In the genomic region with DNA sequence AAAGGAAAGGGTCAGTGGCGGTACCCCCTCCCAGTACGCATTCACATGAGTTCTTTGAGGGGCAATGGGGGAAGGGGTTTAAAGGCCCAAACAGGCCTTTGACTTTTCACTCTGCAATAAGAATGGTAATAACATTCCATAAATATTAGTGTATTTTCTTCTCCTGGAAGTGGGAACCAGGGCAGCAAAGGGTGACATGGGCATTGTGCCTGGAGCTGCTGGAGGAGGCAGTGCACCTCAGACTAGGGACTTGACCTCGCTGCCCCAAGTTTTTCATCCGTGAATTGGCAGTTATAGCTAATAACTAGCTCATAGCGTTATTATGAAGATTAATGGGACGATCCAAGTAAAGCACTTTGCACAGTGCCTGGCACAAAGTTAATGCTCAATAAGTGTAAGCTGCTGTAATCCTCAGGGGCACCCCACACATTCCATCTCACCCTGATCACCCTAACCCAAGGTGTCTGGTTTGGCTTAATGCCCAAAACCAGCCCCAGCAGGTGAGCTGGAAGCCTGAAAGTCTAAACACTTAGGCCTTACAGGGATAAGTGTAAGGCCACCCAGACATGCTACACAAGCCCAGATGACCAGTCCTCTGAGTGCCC, we compare ENCODE assay signal across 21 cellular contexts. TPM values are rescaled to one million over a fixed set of nuclear protein-coding genes. Genes with fewer than 3 reads are reported as not detected.
DNase-seq lines count a peak whose midpoint lies in the region; ATAC-seq, FAIRE-seq and TF ChIP-seq lines count a peak whose summit lies in the region.
"Had no signal": no experiment of that assay in that cellular context is flagged by ENCODE, and none has a peak within 500 bp of the region (broad histone marks: within the 10 kb centered on the region; RNA-seq: fewer than 3 reads in every experiment).

No MANE protein-coding gene starts in this region.

- no peak for TF ChIP-seq POLR2A in H1 (IDR thresholded peaks at IDR 0.05; ENCODE audit: control extremely low read depth in 1 of 2, low read depth in 2 of 2, low read length in 2 of 2)

- no peak for TF ChIP-seq CTCF in H1 (IDR thresholded peaks at IDR 0.05; ENCODE audit: control extremely low read depth in 1 of 3, insufficient read depth in 1 of 3, low read depth in 1 of 3, low read length in 3 of 3)
- no peak for TF ChIP-seq CTCF in psoas muscle (IDR thresholded peaks at IDR 0.05)

- 0 out of 2 replicates have a peak overlapping the region, but pooled peaks have one; percentile 16 for H2AK5ac ChIP-seq in H1 (ENCODE audit: low read depth, low read length)

- H3K79me2 ChIP-seq in H1 (ENCODE audit: control insufficient read depth in 1 of 2, insufficient read depth in 2 of 2, low read length in 2 of 2), result no peaks in the 10 kb centered on the region

- H3K56ac ChIP-seq in H1 (replicated peaks; ENCODE audit: insufficient read length, low read depth, low read length), result no peak overlapping the region

- no peak overlapping the region for H4K8ac ChIP-seq in H1 (ENCODE audit: extremely low read depth, insufficient read depth, low read length)

- H3K4me2 ChIP-seq in H1 (ENCODE audit: insufficient read depth in 1 of 2, low read depth in 2 of 2, low read length in 2 of 2), result no peak overlapping the region

- no peak overlapping the region for H2BK15ac ChIP-seq in H1 (ENCODE audit: low read length)

- H3K4me3 ChIP-seq in H1 (ENCODE audit: extremely low read depth in 1 of 4, insufficient read depth in 2 of 4, low read depth in 3 of 4, low read length in 4 of 4), result no peak overlapping the region
- H3K4me3 ChIP-seq in psoas muscle, result no peak overlapping the region
- H3K4me3 ChIP-seq: ascending aorta, heart left ventricle, left ventricle myocardium inferior, transverse colon had no signal

- peaks cover 2 to 9% of the 10 kb centered on the region in 2 experiments for H4K20me1 ChIP-seq in H1 (replicated peaks in 1 of 2; ENCODE audit: control insufficient read depth in 1 of 2, insufficient read depth in 2 of 2, low read length in 2 of 2)

- no peak overlapping the region for H2BK20ac ChIP-seq in H1 (ENCODE audit: low read length)

- H3K9me3 ChIP-seq in H1 (ENCODE audit: insufficient read depth in 2 of 2, low read depth in 1 of 2, low read length in 1 of 2), result no peaks in the 10 kb centered on the region
- H3K9me3 ChIP-seq in psoas muscle, result no peaks in the 10 kb centered on the region
- H3K9me3 ChIP-seq: ascending aorta, heart left ventricle, left ventricle myocardium inferior, transverse colon had no signal

- H3K27ac ChIP-seq in H1 (ENCODE audit: low read depth, low read length), result no peak overlapping the region
- H3K27ac ChIP-seq in psoas muscle, result no peak overlapping the region
- H3K27ac ChIP-seq: ascending aorta, heart left ventricle, left ventricle myocardium inferior, transverse colon had no signal

- H4K5ac ChIP-seq in H1 (ENCODE audit: insufficient read length, low read depth, low read length), result no peak overlapping the region

- H3K23me2 ChIP-seq in H1 (ENCODE audit: low read depth, low read length), result peaks cover 9% of the 10 kb centered on the region; the same call in 1 of the 2 replicates

- H3K18ac ChIP-seq in H1 (ENCODE audit: extremely low read depth, low read length), result no peak overlapping the region

- H2BK5ac ChIP-seq in H1 (ENCODE audit: low read depth, low read length), result no peak overlapping the region

- H2BK120ac ChIP-seq in H1 (replicated peaks; ENCODE audit: low read depth, low read length), result no peak overlapping the region

- H3K4me1 ChIP-seq in H1 (replicated peaks in 1 of 4; ENCODE audit: control insufficient read depth in 3 of 4, insufficient read depth in 4 of 4, low read length in 3 of 4) (peaks cover 0 to 19% (median 8%) of the 10 kb centered on the region in 4 experiments; a peak in 5 of 7 replicates), psoas muscle (peaks cover 6% of the 10 kb centered on the region)

- TF ChIP-seq RAD21 in H1 (IDR thresholded peaks at IDR 0.05 in 1 of 2, conservative IDR thresholded peaks at IDR 0.05 in 1 of 2; ENCODE audit: low read depth in 2 of 2, low read length in 2 of 2), result no peak

- DNase-seq in EL (peak; percentile 45), M059J (ENCODE audit: low read depth) (peak; percentile 45), H1 (ENCODE audit: low read depth in 1 of 2, low spot score in 2 of 2) (no peak), posterior vena cava (ENCODE audit: low spot score) (peak; percentile 26), RCC 7860 (ENCODE audit: low spot score) (no peak), psoas muscle (no peak), NCI-H1092 treated with DMSO at 0.1 percent for 48 hours (lab: John Stamatoyannopoulos, UW) (no peak)
- DNase-seq in stimulated activated CD4-positive, alpha-beta T cell treated with anti-CD3 and anti-CD28 coated beads, Interleukin-12 subunit alpha, Interleukin-12 subunit beta, amount 100 ng/mL, for 4 hours, result no peak
- DNase-seq: activated CD4-positive, alpha-beta T cell treated with anti-CD3 and anti-CD28 coated beads for 48 hours; central memory CD4-positive, alpha-beta T cell; DMS79 treated with DMSO at 0.1 percent for 48 hours; H7; heart left ventricle; left ventricle myocardium inferior; NCI-H1694; NCI-H526 treated with DMSO at 0.1 percent for 48 hours; SHP77; stimulated activated CD4-positive, alpha-beta T cell treated with anti-CD3 and anti-CD28 coated beads, Interleukin-4, amount 100 ng/mL, for 4 hours; transverse colon had no signal

- peaks cover 48 to 59% (median 56%) of the 10 kb centered on the region in 4 experiments for H3K27me3 ChIP-seq in H1 (replicated peaks in 1 of 4; ENCODE audit: control insufficient read depth in 3 of 4, extremely low read depth in 1 of 4, insufficient read depth in 3 of 4, low read length in 3 of 4)
- H3K27me3 ChIP-seq in psoas muscle (ENCODE audit: insufficient read depth in 3 of 3, low read length in 2 of 3), result peaks cover 0 to 46% (median 28%) of the 10 kb centered on the region in 3 donors

- peaks cover 0 to 6% (median 0%) of the 10 kb centered on the region in 4 experiments; a peak in 1 of 8 replicates for H3K36me3 ChIP-seq in H1 (ENCODE audit: control insufficient read depth in 2 of 4, insufficient read depth in 4 of 4, low read length in 3 of 4)
- no peaks in the 10 kb centered on the region for H3K36me3 ChIP-seq in psoas muscle (ENCODE audit: insufficient read depth in 1 of 2, low read depth in 1 of 2)
- H3K36me3 ChIP-seq: ascending aorta, heart left ventricle, left ventricle myocardium inferior, transverse colon had no signal

- no peak for ATAC-seq in psoas muscle
- ATAC-seq: heart left ventricle had no signal

- no peak overlapping the region for H3K14ac ChIP-seq in H1 (ENCODE audit: insufficient read length)

- POLR2A ChIA-PET in H1 (lab: Charles Lee; ENCODE audit: partially characterized antibody), result interaction anchor here (0.7 to 1.2 kb wide), 3 partner anchors 31 to 204 kb away, joined by 3 to 4 read pairs (median 3); no protein-coding TSS in a partner anchor

- no peak overlapping the region for H2AFZ ChIP-seq in H1 (ENCODE audit: low read length)

- no peak overlapping the region for H4K91ac ChIP-seq in H1 (replicated peaks; ENCODE audit: insufficient read length, low read length)

- no peaks in the 10 kb centered on the region for H3K79me1 ChIP-seq in H1 (ENCODE audit: low read depth, low read length)

- no peak for TF ChIP-seq EP300 in H1 (IDR thresholded peaks at IDR 0.05; ENCODE audit: borderline replicate concordance in 1 of 2, low read depth in 2 of 2, low read length in 2 of 2)

- WGBS in H1 (ENCODE audit: extremely low coverage in 1 of 2, insufficient coverage in 1 of 2, insufficient read length in 1 of 2, insufficient replicate concordance in 2 of 2, low coverage in 1 of 2, low lambda C conversion rate in 2 of 2, missing lambda C conversion rate in 1 of 2), 2 experiments, result 89% methylated on average over 6 of the region's 6 CpGs; no CpG with 5 or more reads in 1 of the 2 experiments
- 81 to 83% (median 81%) methylated on average over 6 of the region's 6 CpGs for WGBS in psoas muscle, 3 donors

- intact Hi-C loops in posterior vena cava (cut with DNase I) (no loop called here), psoas muscle (cut with DNase I) (loop anchor here in 1 of 2 donors (5.0 kb wide), 1 partner anchor 46 kb away; no protein-coding TSS in a partner anchor)

- FAIRE-seq in H1 (lab: Jason Lieb, UNC) (no peak), RCC 7860 (lab: Jason Lieb, UNC) (no peak)
- FAIRE-seq: TTC549 had no signal

- CTCF ChIA-PET in H1 (lab: Charles Lee; ENCODE audit: partially characterized antibody), result interaction anchor here (0.7 to 7.8 kb wide), 17 partner anchors 11 to 247 kb away, joined by 3 to 91 read pairs (median 5); a partner anchor contains a TSS

- H3K9ac ChIP-seq in H1 (replicated peaks in 1 of 4; ENCODE audit: extremely low read depth in 1 of 4, low read depth in 3 of 4, low read length in 3 of 4), result no peak overlapping the region

- no peak overlapping the region for H3K4ac ChIP-seq in H1 (replicated peaks; ENCODE audit: insufficient read length, low read depth, low read length)

- H3K23ac ChIP-seq in H1 (ENCODE audit: insufficient read length), result no peak overlapping the region

- no peak overlapping the region for H2BK12ac ChIP-seq in H1 (ENCODE audit: low read depth, low read length)

RNA-seq across cellular contexts. Expression of a gene that starts 2.8 kb away (rescaled TPM):
- 0.05 TPM in 1 of 2 replicates, not detected in the other for total RNA-seq in M059J (2014; rRNA removed; shearing (Covaris generic))
- 0.24 and 0.36 TPM in 2 replicates for total RNA-seq in H1 (2021; fragmentation: NEBNext Ultra II Directional; extraction: Animal tissue kit (Norgen Biotek cat#: 25700))
- polyA plus RNA-seq in H1 (2011; rRNA removed), result 0.47 and 0.50 TPM in 2 replicates
- 0.50 TPM for polyA plus RNA-seq in H1 (2011; cell fraction: cytosol; rRNA removed)
- 1.6 TPM for polyA plus RNA-seq in H1 (2011; cell fraction: nucleus; rRNA removed)
- polyA plus RNA-seq in H1 (2012, experiment 1 of 2), result 0.24 to 0.67 TPM (median 0.60 TPM) in 3 of 4 replicates, not detected in the other
- 0.18 TPM for polyA plus RNA-seq in H1 (2012, experiment 2 of 2)
- 0.36 TPM for polyA plus RNA-seq in H1 (2013, experiment 1 of 2)
- polyA plus RNA-seq in H1 (2013, experiment 2 of 2), result 0.15 TPM
- 0.17 and 0.19 TPM in 2 replicates for polyA minus RNA-seq in H1 (2011; rRNA and poly(A)+ RNA removed)
- polyA minus RNA-seq in H1 (2011; cell fraction: cytosol; rRNA and poly(A)+ RNA removed), result not detected
- polyA minus RNA-seq in H1 (2011; cell fraction: nucleus; rRNA and poly(A)+ RNA removed), result 0.80 TPM
- total RNA-seq in posterior vena cava, result under 1 TPM; 0.10 to 0.28 TPM
- total RNA-seq in psoas muscle, result under 1 TPM in 2 of 4 donors, not detected in 2; 0.04 to 0.32 TPM
- polyA plus RNA-seq in psoas muscle, result under 1 TPM in 2 of 3 donors, not detected in 1; 0.04 to 0.07 TPM
- total RNA-seq: ascending aorta had no signal

RNA-seq across cellular contexts. Expression of a gene that starts 31.9 kb away (rescaled TPM):
- total RNA-seq in M059J (2014; rRNA removed; shearing (Covaris generic)), result 58.1 and 62.6 TPM in 2 replicates
- 90.3 and 92.5 TPM in 2 replicates for total RNA-seq in H1 (2021; fragmentation: NEBNext Ultra II Directional; extraction: Animal tissue kit (Norgen Biotek cat#: 25700))
- polyA plus RNA-seq in H1 (2011; rRNA removed) (139 and 170 TPM in 2 replicates), psoas muscle (10 to 100 TPM; 24.3 to 54.9 (median 31.9) TPM)
- 135 TPM for polyA plus RNA-seq in H1 (2011; cell fraction: cytosol; rRNA removed)
- 210 TPM for polyA plus RNA-seq in H1 (2011; cell fraction: nucleus; rRNA removed)
- polyA plus RNA-seq in H1 (2012, experiment 1 of 2), result 51.5 to 92.0 TPM (median 89.3 TPM) in 4 replicates
- 112 TPM for polyA plus RNA-seq in H1 (2012, experiment 2 of 2)
- polyA plus RNA-seq in H1 (2013, experiment 1 of 2), result 54.6 TPM
- 56.7 TPM for polyA plus RNA-seq in H1 (2013, experiment 2 of 2)
- polyA minus RNA-seq in H1 (2011; rRNA and poly(A)+ RNA removed), result 83.5 and 103 TPM in 2 replicates
- polyA minus RNA-seq in H1 (2011; cell fraction: cytosol; rRNA and poly(A)+ RNA removed), result 48.8 TPM
- 55.8 TPM for polyA minus RNA-seq in H1 (2011; cell fraction: nucleus; rRNA and poly(A)+ RNA removed)
- total RNA-seq in posterior vena cava (10 to 100 TPM; 37.3 to 38.1 TPM), psoas muscle (10 to 100 TPM; 39.1 to 82.3 (median 55.1) TPM)

Comparison
In these comparisons a context has a peak if more than half of its experiments do, and no peak if none do; other contexts are left out.
1. DNase-seq: peak in EL (single experiment), M059J (single experiment) and posterior vena cava (single experiment); none in H1 (0 of 2), stimulated activated CD4-positive, alpha-beta T cell treated with anti-CD3 and anti-CD28 coated beads, Interleukin-12 subunit alpha, Interleukin-12 subunit beta, amount 100 ng/mL, for 4 hours (single experiment), RCC 7860 (single experiment), psoas muscle (0 of 2) and NCI-H1092 treated with DMSO at 0.1 percent for 48 hours (single experiment).